22 cellular contexts compared by ENCODE assay signal in the genomic region with DNA sequence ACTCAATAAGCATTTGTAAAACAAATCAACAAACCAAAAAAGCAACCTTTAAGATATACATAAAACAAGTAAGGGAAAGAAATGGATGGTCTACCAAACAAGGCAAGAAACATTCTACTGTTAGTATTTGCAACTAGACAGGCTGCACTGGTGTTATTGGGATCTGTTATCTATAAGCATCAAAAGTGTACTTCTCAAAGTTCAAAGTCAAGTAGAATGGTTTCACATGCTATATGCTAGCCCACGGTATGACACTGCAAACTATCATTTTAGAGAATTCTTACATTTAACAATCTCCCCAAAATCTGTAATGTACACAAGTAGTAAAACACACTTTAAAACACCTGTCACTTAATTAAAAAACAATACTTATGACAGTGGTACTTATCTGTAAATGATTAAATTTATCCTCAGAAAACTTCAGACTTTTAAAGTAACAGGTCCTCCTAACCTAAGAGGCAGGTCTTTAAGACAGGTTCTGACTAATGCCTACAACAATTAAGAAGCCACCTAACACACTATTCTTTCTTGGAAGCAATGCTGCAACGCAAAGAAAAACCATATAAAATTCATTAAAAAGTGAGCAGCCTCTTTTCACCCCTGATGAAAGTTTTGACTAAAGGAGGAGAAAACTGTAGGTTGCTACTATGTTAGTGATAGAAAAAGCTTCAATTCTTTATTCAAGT.
"Had no signal": no experiment of that assay in that cellular context is flagged by ENCODE, and none has a peak within 500 bp of the region (broad histone marks: within the 10 kb centered on the region; RNA-seq: fewer than 3 reads in every experiment).

No MANE protein-coding gene starts in this region.

- H3K27ac Mint-ChIP-seq: activated CD8-positive, alpha-beta memory T cell treated with anti-CD3 and anti-CD28 coated beads, Interleukin-2, amount 10 ng/mL, durations not matched to agents 7 days and 5 days; activated naive CD4-positive, alpha-beta T cell treated with anti-CD3 and anti-CD28 coated beads, Interleukin-2, amount 10 ng/mL, durations not matched to agents 7 days and 5 days; brain; memory B cell; type B pancreatic cell had no signal

- FAIRE-seq: colon, keratinocyte had no signal

- H3K9me3 ChIP-seq: sigmoid colon, thoracic aorta had no signal

- H3K27ac ChIP-seq: foreskin keratinocyte, sigmoid colon, thoracic aorta had no signal

- H3K4me3 ChIP-seq: sigmoid colon, thoracic aorta had no signal

- H3K4me3 Mint-ChIP-seq: activated CD8-positive, alpha-beta memory T cell treated with anti-CD3 and anti-CD28 coated beads, Interleukin-2, amount 10 ng/mL, durations not matched to agents 7 days and 5 days; activated naive CD4-positive, alpha-beta T cell treated with anti-CD3 and anti-CD28 coated beads, Interleukin-2, amount 10 ng/mL, durations not matched to agents 7 days and 5 days; brain; memory B cell; neural crest cell; type B pancreatic cell had no signal

- H3K27me3 Mint-ChIP-seq: activated CD8-positive, alpha-beta memory T cell treated with anti-CD3 and anti-CD28 coated beads, Interleukin-2, amount 10 ng/mL, durations not matched to agents 7 days and 5 days; activated naive CD4-positive, alpha-beta T cell treated with anti-CD3 and anti-CD28 coated beads, Interleukin-2, amount 10 ng/mL, durations not matched to agents 7 days and 5 days; brain; memory B cell; type B pancreatic cell had no signal

- H3K27me3 ChIP-seq: foreskin keratinocyte, sigmoid colon had no signal

- DNase-seq: activated CD4-positive, alpha-beta T cell treated with anti-CD3 and anti-CD28 coated beads, Interleukin-2, amount 50 U/mL, for 48 hours; activated CD4-positive, CD25-positive, alpha-beta regulatory T cell treated with anti-CD3 and anti-CD28 coated beads, Interleukin-2, amount 50 U/mL, for 72 hours; activated CD8-positive, alpha-beta memory T cell treated with anti-CD3 and anti-CD28 coated beads, Interleukin-2, amount 10 ng/mL, durations not matched to agents 7 days and 5 days; activated effector memory CD4-positive, alpha-beta T cell treated with anti-CD3 and anti-CD28 coated beads, Interleukin-2, amount 50 U/mL, for 16 hours; activated naive CD4-positive, alpha-beta T cell treated with anti-CD3 and anti-CD28 coated beads, Interleukin-2, amount 10 ng/mL, durations not matched to agents 7 days and 5 days; aorta; caudate nucleus; effector memory CD4-positive, alpha-beta T cell; foreskin keratinocyte; left colon; occipital lobe; sigmoid colon; stimulated activated CD4-positive, alpha-beta T cell treated with anti-CD3 and anti-CD28 coated beads, Interleukin-2, amount 100 ng/mL, for 48 hours; stimulated activated CD8-positive, alpha-beta memory T cell treated with anti-CD3 and anti-CD28 coated beads, Interleukin-4, amount 100 ng/mL, for 48 hours; stimulated activated naive CD4-positive, alpha-beta T cell had no signal

- ATAC-seq: activated CD8-positive, alpha-beta memory T cell treated with anti-CD3 and anti-CD28 coated beads, Interleukin-2, amount 10 ng/mL, durations not matched to agents 7 days and 5 days; foreskin keratinocyte; left colon had no signal

- H3K9me3 Mint-ChIP-seq: neural crest cell had no signal
